Comparison of ENCODE assay signal across 15 cellular contexts in the genomic region with DNA sequence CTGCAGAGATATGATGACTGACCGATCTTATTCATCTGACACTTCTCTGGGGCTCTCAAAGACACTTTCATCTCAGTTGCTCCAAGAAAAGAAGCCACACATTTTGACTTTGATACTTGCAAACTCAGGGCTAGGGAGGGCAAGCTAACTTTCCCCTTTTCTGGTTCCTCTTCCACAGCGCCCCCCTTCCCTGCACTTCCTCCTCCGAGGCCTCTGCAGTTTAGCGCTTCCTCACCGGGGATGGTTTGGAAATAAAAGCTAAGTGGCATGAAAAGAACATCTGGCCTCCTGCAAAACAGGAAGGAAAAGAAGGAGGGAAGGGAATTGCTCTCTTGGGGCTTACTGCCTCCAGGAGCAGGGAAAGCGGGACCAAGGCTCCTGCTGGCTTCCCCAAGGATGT. TPM values are rescaled to one million over a fixed set of nuclear protein-coding genes. Genes with fewer than 3 reads are reported as not detected.
DNase-seq lines count a peak whose midpoint lies in the region; ATAC-seq, FAIRE-seq and TF ChIP-seq lines count a peak whose summit lies in the region.
"Had no signal": no experiment of that assay in that cellular context is flagged by ENCODE, and none has a peak within 500 bp of the region (broad histone marks: within the 10 kb centered on the region; RNA-seq: fewer than 3 reads in every experiment).

No MANE protein-coding gene starts in this region.

- no peaks in the 10 kb centered on the region for H3K9me3 Mint-ChIP-seq in activated T-helper 17 cell treated with anti-CD3 and anti-CD28 coated beads, Interleukin-2, amount 50 U/mL, for 72 hours
- no peaks in the 10 kb centered on the region for H3K9me3 Mint-ChIP-seq in natural killer cell
- H3K9me3 Mint-ChIP-seq: activated T-helper 2 cell treated with anti-CD3 and anti-CD28 coated beads, Interferon-gamma antibody, Interleukin-2, Interleukin-4, amounts not matched to agents 10 μg/mL and 5 μg/mL and 100 μg/mL, durations not matched to agents 14 hours and 24 hours and 36 hours; dendritic cell treated with granulocyte-macrophage colony-stimulating factor and Interleukin-4, amounts not matched to agents 40 ng/mL and 50 ng/mL, for 4 days had no signal

- intact Hi-C loops in natural killer cell (cut with micrococcal nuclease), result no loop called here

- no peaks in the 10 kb centered on the region for H3K27me3 Mint-ChIP-seq in activated T-helper 17 cell treated with anti-CD3 and anti-CD28 coated beads, Interleukin-2, amount 50 U/mL, for 72 hours
- no peaks in the 10 kb centered on the region for H3K27me3 Mint-ChIP-seq in natural killer cell (ENCODE audit: low read depth in 2 of 2)
- H3K27me3 Mint-ChIP-seq: dendritic cell treated with granulocyte-macrophage colony-stimulating factor and Interleukin-4, amounts not matched to agents 40 ng/mL and 50 ng/mL, for 4 days had no signal

- no peak for TF ChIP-seq CTCF in natural killer cell (IDR thresholded peaks at IDR 0.05)

- DNase-seq in NCI-H2171 treated with DMSO at 0.1 percent for 48 hours (lab: John Stamatoyannopoulos, UW), result peak; percentile 0
- no peak for DNase-seq in NCI-H2171 (lab: John Stamatoyannopoulos, UW)
- peak; percentile 83 for DNase-seq in KBM-7
- no peak for DNase-seq in natural killer cell
- DNase-seq in GM12891 (ENCODE audit: insufficient read length, low spot score), result no peak
- DNase-seq in GM19238 (ENCODE audit: insufficient read length, low spot score), result no peak
- DNase-seq: 8988T; activated CD4-positive, alpha-beta T cell treated with anti-CD3 and anti-CD28 coated beads, Interleukin-2, amount 50 U/mL, for 1 hour; Caco-2; MM.1S had no signal

- peak overlapping the region; percentile 42 for H3K27ac Mint-ChIP-seq in activated T-helper 17 cell treated with anti-CD3 and anti-CD28 coated beads, Interleukin-2, amount 50 U/mL, for 72 hours
- peak overlapping the region; percentile 67 to 68 for H3K27ac Mint-ChIP-seq in natural killer cell
- H3K27ac Mint-ChIP-seq: dendritic cell treated with granulocyte-macrophage colony-stimulating factor and Interleukin-4, amounts not matched to agents 40 ng/mL and 50 ng/mL, for 4 days had no signal

- ATAC-seq in activated T-helper 17 cell treated with anti-CD3 and anti-CD28 coated beads, Interleukin-2, amount 50 U/mL, for 72 hours (replicated peaks), result no peak
- ATAC-seq in natural killer cell (no peak), GM19467 (IDR thresholded peaks at IDR 0.05; ENCODE audit: unreplicated experiment) (no peak)
- ATAC-seq: HCT116 had no signal

- TF ChIP-seq POLR2A in GM12891 (IDR thresholded peaks at IDR 0.05; ENCODE audit: low read depth, low read length), result no peak

- no peak for FAIRE-seq in GM12891 (lab: Jason Lieb, UNC)

- peaks cover 20% of the 10 kb centered on the region for H3K36me3 Mint-ChIP-seq in activated T-helper 17 cell treated with anti-CD3 and anti-CD28 coated beads, Interleukin-2, amount 50 U/mL, for 72 hours (ENCODE audit: low read depth)
- no peaks in the 10 kb centered on the region for H3K36me3 Mint-ChIP-seq in natural killer cell

- peaks cover 48% of the 10 kb centered on the region for H3K4me1 Mint-ChIP-seq in activated T-helper 17 cell treated with anti-CD3 and anti-CD28 coated beads, Interleukin-2, amount 50 U/mL, for 72 hours
- peaks cover 66 to 67% of the 10 kb centered on the region in 2 donors for H3K4me1 Mint-ChIP-seq in natural killer cell

- no peak overlapping the region for H3K4me3 Mint-ChIP-seq in activated T-helper 17 cell treated with anti-CD3 and anti-CD28 coated beads, Interleukin-2, amount 50 U/mL, for 72 hours
- H3K4me3 Mint-ChIP-seq in natural killer cell, result no peak overlapping the region
- H3K4me3 Mint-ChIP-seq: dendritic cell treated with granulocyte-macrophage colony-stimulating factor and Interleukin-4, amounts not matched to agents 40 ng/mL and 50 ng/mL, for 4 days had no signal

- in situ Hi-C loops in KBM-7 (cut with MboI; ENCODE audit: low pct_unique_long_range_greater_than_20kb, low sequenced_read_pairs), result no loop called here

TF ChIP-seq in GM12891, 5 proteins besides CTCF, POLR2A, EP300 and RAD21:
- no peak for TF ChIP-seq TAF1 (IDR thresholded peaks at IDR 0.05; ENCODE audit: low read depth, low read length)

RNA-seq across cellular contexts. Expression of a gene that starts 42.4 kb away (rescaled TPM):
- 10 to 100 TPM; 35.3 to 37.8 TPM for total RNA-seq in activated T-helper 17 cell treated with anti-CD3 and anti-CD28 coated beads, Interleukin-2, amount 50 U/mL, for 72 hours
- 10 to 100 TPM; 46.5 to 69.5 (median 61.3) TPM for total RNA-seq in natural killer cell
- not detected for polyA plus RNA-seq in GM12891 (2012; ENCODE audit: low read depth, missing spikeins)

Comparison
In these comparisons a context has a peak if more than half of its experiments do, and no peak if none do; other contexts are left out.
1. DNase-seq: peak in NCI-H2171 treated with DMSO at 0.1 percent for 48 hours (single experiment) and KBM-7 (single experiment); none in NCI-H2171 (single experiment), natural killer cell (single experiment), GM12891 (single experiment) and GM19238 (single experiment).